ENCODE assay signal across 1 cellular context in genomic region chr7:66635322-66636252, GRCh38.
A peak's percentile ranks its signal among the peaks of the same experiment; 100 is the strongest.
TF ChIP-seq lines count a peak whose summit lies in the region.
"Not testable (repeated sequence)": the region's sequence is repeated elsewhere in the genome, so short reads cannot be mapped to it uniquely, and the experiment has no call there.

No MANE protein-coding gene starts in this region.

TF ChIP-seq in K562, 482 proteins besides CTCF, POLR2A, EP300 and RAD21 (continued from another document):
- TF ChIP-seq ZNF395 (CRISPR knock-in tag; IDR thresholded peaks at IDR 0.05) (0 out of 2 replicates have a peak, but pooled peaks have one; percentile 33), JUND (IDR thresholded peaks at IDR 0.05; ENCODE audit: borderline replicate concordance, low read depth, low read length) (peak; percentile 70; the same call in 1 of the 2 replicates), NFE2 (IDR thresholded peaks at IDR 0.05; ENCODE audit: low read depth) (peak; percentile 79), MAFG (tag; conservative IDR thresholded peaks at IDR 0.05) (peak; percentile 28; the same call in 1 of the 2 replicates), FOSL1 (tag; conservative IDR thresholded peaks at IDR 0.05) (peak; percentile 85)
- TF ChIP-seq, protein P1, sequence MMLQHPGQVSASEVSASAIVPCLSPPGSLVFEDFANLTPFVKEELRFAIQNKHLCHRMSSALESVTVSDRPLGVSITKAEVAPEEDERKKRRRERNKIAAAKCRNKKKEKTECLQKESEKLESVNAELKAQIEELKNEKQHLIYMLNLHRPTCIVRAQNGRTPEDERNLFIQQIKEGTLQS (IDR thresholded peaks at IDR 0.05) = peak; percentile 71
- TF ChIP-seq, protein P1 (CRISPR knock-in tag; conservative IDR thresholded peaks at IDR 0.05) = not testable (repeated sequence)
- TF ChIP-seq JUND (tag; IDR thresholded peaks at IDR 0.05; ENCODE audit: borderline replicate concordance, low read depth, low read length) = not testable (repeated sequence)
